Comparison of ENCODE assay signal across 24 cellular contexts in genomic region chr6:40520108-40520507, GRCh38.
DNase-seq lines count a peak whose midpoint lies in the region; ATAC-seq and TF ChIP-seq lines count a peak whose summit lies in the region.
"Had no signal": no experiment of that assay in that cellular context is flagged by ENCODE, and none has a peak within 500 bp of the region (broad histone marks: within the 10 kb centered on the region; RNA-seq: fewer than 3 reads in every experiment).

No MANE protein-coding gene starts in this region.

- peaks cover 21% of the 10 kb centered on the region for H3K27me3 Mint-ChIP-seq in neural progenitor cell (ENCODE audit: insufficient read depth, low read depth)

- peak overlapping the region in 4 of 11 experiments; percentile 27 to 55 (median 36); a peak in 6 of 22 replicates for H3K27ac ChIP-seq in BLaER1 treated with 17β-estradiol and CSF1 and Interleukin-3, amounts not matched to agents 10 nM and 100 nM
- H3K27ac ChIP-seq in DND-41 (ENCODE audit: low read length) (no peak overlapping the region), angular gyrus (ENCODE audit: low read depth, low read length) (peak overlapping the region; percentile 6), neural progenitor cell (no peak overlapping the region), aorta (ENCODE audit: low read depth in 1 of 2, low read length in 2 of 2) (no peak overlapping the region)
- H3K27ac ChIP-seq: C4-2B had no signal

- peaks cover 0 to 26% (median 0%) of the 10 kb centered on the region in 11 experiments; a peak in 3 of 22 replicates for H4K20me1 ChIP-seq in BLaER1 treated with 17β-estradiol and CSF1 and Interleukin-3, amounts not matched to agents 10 nM and 100 nM
- H4K20me1 ChIP-seq in DND-41 (ENCODE audit: insufficient read depth, low read length) (no peaks in the 10 kb centered on the region), neural progenitor cell (ENCODE audit: low read depth) (no peaks in the 10 kb centered on the region)

- no peaks in the 10 kb centered on the region for H3K36me3 ChIP-seq in BLaER1 treated with 17β-estradiol and CSF1 and Interleukin-3, amounts not matched to agents 10 nM and 100 nM
- H3K36me3 ChIP-seq in DND-41 (ENCODE audit: insufficient read depth, low read length), result no peaks in the 10 kb centered on the region
- no peaks in the 10 kb centered on the region for H3K36me3 ChIP-seq in neural progenitor cell
- no peaks in the 10 kb centered on the region for H3K36me3 ChIP-seq in aorta (ENCODE audit: control insufficient read depth in 1 of 2, insufficient read depth in 2 of 2, low read length in 1 of 2)
- H3K36me3 ChIP-seq: HAP-1 had no signal

- peak overlapping the region in 6 of 11 experiments; percentile 17 to 70 (median 33); a peak in 10 of 22 replicates for H3K4me2 ChIP-seq in BLaER1 treated with 17β-estradiol and CSF1 and Interleukin-3, amounts not matched to agents 10 nM and 100 nM
- H3K4me2 ChIP-seq in DND-41 (ENCODE audit: insufficient read depth, low read length) (no peak overlapping the region), neural progenitor cell (no peak overlapping the region)
- H3K4me2 ChIP-seq: GM23338, SK-N-SH had no signal

- ATAC-seq in DND-41 (ENCODE audit: insufficient read depth, low read depth) (peak; percentile 79), HG03025 (IDR thresholded peaks at IDR 0.05; ENCODE audit: low FRiP score, unreplicated experiment) (no peak), aorta (ENCODE audit: low FRiP score) (no peak)
- ATAC-seq in activated naive CD4-positive, alpha-beta T cell treated with anti-CD3 and anti-CD28 coated beads, Interleukin-2, amount 50 U/mL, for 72 hours, result no peak
- ATAC-seq: CD8-positive, alpha-beta T cell; GM12878; GM23338; PC-3 had no signal

- intact Hi-C loops in aorta (cut with DNase I), result no loop called here

- H3K4me3 ChIP-seq in BLaER1 treated with 17β-estradiol and CSF1 and Interleukin-3, amounts not matched to agents 10 nM and 100 nM, result no peak overlapping the region
- no peak overlapping the region for H3K4me3 ChIP-seq in DND-41 (ENCODE audit: low read depth in 1 of 2, low read length in 2 of 2)
- no peak overlapping the region for H3K4me3 ChIP-seq in neural progenitor cell
- H3K4me3 ChIP-seq in aorta (ENCODE audit: low read length in 2 of 2), result no peak overlapping the region
- H3K4me3 ChIP-seq: GM12878, GM23338, HAP-1 had no signal

- H3K79me2 ChIP-seq in DND-41 (ENCODE audit: insufficient read depth, low read length) (no peaks in the 10 kb centered on the region), neural progenitor cell (ENCODE audit: low read depth) (no peaks in the 10 kb centered on the region)

- H3K27ac Mint-ChIP-seq in neural progenitor cell, result peak overlapping the region; percentile 11
- H3K27ac Mint-ChIP-seq in activated naive CD4-positive, alpha-beta T cell treated with anti-CD3 and anti-CD28 coated beads, Interleukin-2, amount 50 U/mL, for 72 hours, result no peak overlapping the region
- H3K27ac Mint-ChIP-seq: CD8-positive, alpha-beta T cell; GM23338; IgD-negative memory B cell had no signal

- H3K36me3 Mint-ChIP-seq in neural progenitor cell, result no peaks in the 10 kb centered on the region
- H3K36me3 Mint-ChIP-seq in activated naive CD4-positive, alpha-beta T cell treated with anti-CD3 and anti-CD28 coated beads, Interleukin-2, amount 50 U/mL, for 72 hours, result no peaks in the 10 kb centered on the region
- H3K36me3 Mint-ChIP-seq: CD8-positive, alpha-beta T cell; IgD-negative memory B cell had no signal

- WGBS in aorta, 2 donors, result 83 to 91% methylated on average over 4 to 5 of the region's 5 CpGs

- H3K27me3 ChIP-seq in BLaER1 treated with 17β-estradiol and CSF1 and Interleukin-3, amounts not matched to agents 10 nM and 100 nM, result no peaks in the 10 kb centered on the region
- H3K27me3 ChIP-seq in DND-41 (ENCODE audit: insufficient read depth, low read length, poor library complexity) (no peaks in the 10 kb centered on the region), neural progenitor cell (no peaks in the 10 kb centered on the region), aorta (ENCODE audit: control insufficient read depth in 1 of 2, insufficient read depth in 2 of 2, low read length in 1 of 2) (no peaks in the 10 kb centered on the region)

- H3F3A ChIP-seq in neural progenitor cell (ENCODE audit: low read depth), result peaks cover 3% of the 10 kb centered on the region

- no peaks in the 10 kb centered on the region for H3K9me3 ChIP-seq in BLaER1 treated with 17β-estradiol and CSF1 and Interleukin-3, amounts not matched to agents 10 nM and 100 nM (replicated peaks in 1 of 11)
- H3K9me3 ChIP-seq in DND-41 (ENCODE audit: insufficient read depth, low read length, severe bottlenecking), result no peaks in the 10 kb centered on the region
- H3K9me3 ChIP-seq in neural progenitor cell (ENCODE audit: low read depth), result no peaks in the 10 kb centered on the region
- H3K9me3 ChIP-seq in aorta (ENCODE audit: control insufficient read depth, low read length), result no peaks in the 10 kb centered on the region
- H3K9me3 ChIP-seq: Caco-2, HAP-1, SK-N-SH had no signal

- H3K4me3 Mint-ChIP-seq in neural progenitor cell, result no peak overlapping the region
- H3K4me3 Mint-ChIP-seq: CD8-positive, alpha-beta T cell; GM23338; IgD-negative memory B cell had no signal

- no peak overlapping the region for H2AFZ ChIP-seq in DND-41 (ENCODE audit: low read depth, low read length)
- H2AFZ ChIP-seq in neural progenitor cell (replicated peaks), result no peak overlapping the region
- H2AFZ ChIP-seq: GM23338 had no signal

- peaks cover 0 to 21% (median 13%) of the 10 kb centered on the region in 10 experiments; a peak in 15 of 20 replicates for H3K4me1 ChIP-seq in BLaER1 treated with 17β-estradiol and CSF1 and Interleukin-3, amounts not matched to agents 10 nM and 100 nM
- H3K4me1 ChIP-seq in DND-41 (ENCODE audit: insufficient read depth, low read length), result peaks cover 3% of the 10 kb centered on the region; the same call in 1 of the 2 replicates
- H3K4me1 ChIP-seq in neural progenitor cell, result peaks cover 16% of the 10 kb centered on the region
- H3K4me1 ChIP-seq in aorta (ENCODE audit: control insufficient read depth in 1 of 2, insufficient read depth in 2 of 2, low read length in 2 of 2), result no peaks in the 10 kb centered on the region
- H3K4me1 ChIP-seq: Caco-2 had no signal

- no peak overlapping the region for H3K9ac ChIP-seq in BLaER1 treated with 17β-estradiol and CSF1 and Interleukin-3, amounts not matched to agents 10 nM and 100 nM
- H3K9ac ChIP-seq in DND-41 (ENCODE audit: low read depth, low read length) (no peak overlapping the region), neural progenitor cell (no peak overlapping the region)
- H3K9ac ChIP-seq: SK-N-SH had no signal

- no peaks in the 10 kb centered on the region for H3K9me3 Mint-ChIP-seq in neural progenitor cell
- H3K9me3 Mint-ChIP-seq in activated naive CD4-positive, alpha-beta T cell treated with anti-CD3 and anti-CD28 coated beads, Interleukin-2, amount 50 U/mL, for 72 hours, result no peaks in the 10 kb centered on the region
- H3K9me3 Mint-ChIP-seq: CD8-positive, alpha-beta T cell; GM23338; IgD-negative memory B cell had no signal

- TF ChIP-seq CTCF in DND-41 (IDR thresholded peaks at IDR 0.05; ENCODE audit: borderline replicate concordance, extremely low read depth, low read length, poor library complexity, severe bottlenecking) (no peak), neural progenitor cell (IDR thresholded peaks at IDR 0.05) (no peak)

- H3K4me1 Mint-ChIP-seq in neural progenitor cell, result peaks cover 24% of the 10 kb centered on the region
- H3K4me1 Mint-ChIP-seq: IgD-negative memory B cell had no signal

- DNase-seq in DND-41, result peak; percentile 52
- DNase-seq in neural progenitor cell (ENCODE audit: low spot score), result no peak
- no peak for DNase-seq in activated naive CD4-positive, alpha-beta T cell treated with anti-CD3 and anti-CD28 coated beads, Interleukin-2, amount 50 U/mL, for 72 hours (ENCODE audit: low spot score in 2 of 2)
- DNase-seq in aorta, result no peak
- DNase-seq: Caco-2; CD8-positive, alpha-beta T cell; EL; GDM1; NCI-H1417 treated with DMSO at 0.1 percent for 48 hours; NCI-H2081 treated with DMSO at 0.1 percent for 48 hours; NCI-H2171 treated with DMSO at 0.1 percent for 48 hours; NCI-H345; NCI-H748 treated with DMSO at 0.1 percent for 48 hours; NK-92 treated with Interleukin-12 subunit alpha and Interleukin-12 subunit beta, amount 100 ng/mL, for 24 hours; PC-3 had no signal

Comparison
In these comparisons a context has a peak if more than half of its experiments do, and no peak if none do; other contexts are left out.
1. H3K4me2 ChIP-seq: peak in BLaER1 treated with 17β-estradiol and CSF1 and Interleukin-3, amounts not matched to agents 10 nM and 100 nM (6 of 11); none in DND-41 (single experiment) and neural progenitor cell (single experiment).